1 cellular context compared by ENCODE assay signal in genomic region chr17:47279062-47279801, GRCh38.
TF ChIP-seq lines count a peak whose summit lies in the region.

No MANE protein-coding gene starts in this region.

TF ChIP-seq in GM12878, 131 proteins besides CTCF, POLR2A, EP300 and RAD21 (continued from another document and continues in another):
- TF ChIP-seq FOXK2 (IDR thresholded peaks at IDR 0.05), result no peak
- peak; percentile 86 for TF ChIP-seq DPF2 (IDR thresholded peaks at IDR 0.05)
- peak; percentile 96; the same call in 1 of the 2 replicates for TF ChIP-seq ASH2L (IDR thresholded peaks at IDR 0.05; ENCODE audit: borderline replicate concordance, low read depth)
- TF ChIP-seq IRF3 (IDR thresholded peaks at IDR 0.05), result no peak
- peak; percentile 91 for TF ChIP-seq ATF7 (IDR thresholded peaks at IDR 0.05; ENCODE audit: low read depth)
- TF ChIP-seq TCF12 (IDR thresholded peaks at IDR 0.05; ENCODE audit: low read depth, low read length), result peak; percentile 89
- no peak for TF ChIP-seq HCFC1 (IDR thresholded peaks at IDR 0.05; ENCODE audit: low read length)
- no peak for TF ChIP-seq USF2 (IDR thresholded peaks at IDR 0.05; ENCODE audit: borderline replicate concordance, low read depth, low read length)
- TF ChIP-seq ZBTB40 (IDR thresholded peaks at IDR 0.05; ENCODE audit: borderline replicate concordance), result peak; percentile 47; the same call in 1 of the 2 replicates
- peak; percentile 81 for TF ChIP-seq SP1 (IDR thresholded peaks at IDR 0.05; ENCODE audit: low read depth, low read length)
- no peak for TF ChIP-seq SIN3A (IDR thresholded peaks at IDR 0.05; ENCODE audit: low read depth, low read length)
- no peak for TF ChIP-seq REST (IDR thresholded peaks at IDR 0.05; ENCODE audit: low read depth, low read length)
- TF ChIP-seq CEBPZ (IDR thresholded peaks at IDR 0.05; ENCODE audit: low read depth, low read length), result no peak
- peak; percentile 90; the same call in 1 of the 2 replicates for TF ChIP-seq PML (IDR thresholded peaks at IDR 0.05; ENCODE audit: low read length)
- TF ChIP-seq MAX (IDR thresholded peaks at IDR 0.05; ENCODE audit: low read depth, low read length), result no peak
- peak in 1 of 2 experiments; percentile 94; a peak in 2 of 4 replicates for TF ChIP-seq ETV6 (conservative IDR thresholded peaks at IDR 0.05 in 1 of 2, IDR thresholded peaks at IDR 0.05 in 1 of 2; ENCODE audit: borderline replicate concordance in 1 of 2, low read depth in 1 of 2)
- TF ChIP-seq MEF2A (IDR thresholded peaks at IDR 0.05; ENCODE audit: insufficient read depth, low read depth, low read length), result peak; percentile 99
- no peak for TF ChIP-seq PBX3 (IDR thresholded peaks at IDR 0.05; ENCODE audit: insufficient replicate concordance, low read depth, low read length)
- TF ChIP-seq IRF5 (IDR thresholded peaks at IDR 0.05; ENCODE audit: borderline replicate concordance), result no peak
- peak; percentile 24 to 38; a peak in 3 of 4 replicates for TF ChIP-seq BHLHE40 (IDR thresholded peaks at IDR 0.05; ENCODE audit: borderline replicate concordance in 1 of 2, low read depth in 2 of 2, low read length in 1 of 2)
- no peak for TF ChIP-seq EZH2 (IDR thresholded peaks at IDR 0.05; ENCODE audit: borderline replicate concordance, control insufficient read depth, low read depth, low read length)
- no peak for TF ChIP-seq SREBF2 (IDR thresholded peaks at IDR 0.05; ENCODE audit: low read length)
- TF ChIP-seq SMAD1 (IDR thresholded peaks at IDR 0.05; ENCODE audit: low read depth, partially characterized antibody), result peak; percentile 86
- TF ChIP-seq TCF7 (IDR thresholded peaks at IDR 0.05; ENCODE audit: borderline replicate concordance), result peak; percentile 27; the same call in 1 of the 2 replicates
- no peak for TF ChIP-seq BACH1 (IDR thresholded peaks at IDR 0.05; ENCODE audit: borderline replicate concordance)
- 0 out of 2 replicates have a peak, but pooled peaks have one; percentile 40 for TF ChIP-seq TCF3 (IDR thresholded peaks at IDR 0.05; ENCODE audit: borderline replicate concordance, insufficient read depth, low read depth, low read length)
- no peak for TF ChIP-seq E2F4 (IDR thresholded peaks at IDR 0.05; ENCODE audit: low read depth, low read length)
- peak; percentile 91 for TF ChIP-seq YBX1 (IDR thresholded peaks at IDR 0.05)
- peak; percentile 66; the same call in 1 of the 2 replicates for TF ChIP-seq MLLT1 (IDR thresholded peaks at IDR 0.05)
- TF ChIP-seq CEBPB (IDR thresholded peaks at IDR 0.05; ENCODE audit: borderline replicate concordance in 1 of 2, low read depth in 2 of 2, low read length in 2 of 2), result no peak
- TF ChIP-seq YY1 (IDR thresholded peaks at IDR 0.05; ENCODE audit: low read depth, low read length), result 0 out of 2 replicates have a peak, but pooled peaks have one; percentile 16
- no peak for TF ChIP-seq ZNF622 (IDR thresholded peaks at IDR 0.05)
- TF ChIP-seq HSF1 (IDR thresholded peaks at IDR 0.05; ENCODE audit: low read depth, low read length), result no peak
- peak; percentile 90 for TF ChIP-seq BCL11A (IDR thresholded peaks at IDR 0.05; ENCODE audit: low read depth, low read length)
